1 cellular context compared by ENCODE assay signal in the genomic region with DNA sequence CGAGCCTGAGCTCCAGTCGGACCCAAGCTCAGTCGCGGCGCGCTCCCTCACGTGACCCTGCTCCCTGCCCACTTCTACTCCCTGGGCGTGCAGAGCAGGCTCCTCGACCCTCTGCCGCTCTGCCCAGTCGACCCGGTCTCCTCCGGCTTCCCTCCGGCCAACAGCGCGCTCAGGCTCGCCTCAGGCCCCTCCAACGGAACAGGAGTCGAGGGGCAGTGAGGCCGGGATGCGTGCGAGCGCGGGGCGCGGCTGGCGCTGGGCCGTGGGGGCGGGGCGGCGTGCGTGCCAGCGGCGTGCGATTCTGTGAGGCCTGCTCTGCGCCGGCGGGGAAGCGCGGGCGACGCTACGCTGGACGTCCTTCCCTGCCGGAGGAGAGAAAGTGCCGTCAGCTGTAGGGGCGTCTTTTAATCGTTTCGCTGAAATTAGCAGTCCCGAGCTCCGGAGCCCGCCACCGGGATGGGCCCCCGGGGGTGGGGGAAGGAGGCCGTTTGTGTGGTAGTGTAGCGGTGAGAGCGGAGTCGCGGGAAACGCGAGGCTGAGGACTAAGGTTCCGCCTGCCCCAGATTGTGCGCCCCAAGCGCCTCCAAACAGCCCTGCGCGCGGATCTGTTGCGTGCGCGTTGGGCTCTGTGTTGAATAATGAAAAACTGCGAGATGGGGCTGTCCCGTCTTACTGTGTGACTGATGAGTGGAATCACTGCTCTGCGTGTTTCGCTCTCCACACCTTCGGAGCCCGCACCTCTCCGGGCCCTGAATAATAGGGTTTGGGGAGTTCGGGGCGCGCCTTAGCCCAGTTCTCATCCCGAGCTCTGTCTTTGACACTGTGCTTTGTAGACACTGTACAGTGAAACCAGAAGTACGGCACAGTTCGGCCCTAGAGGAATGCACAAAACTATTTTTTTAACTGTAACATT.
TF ChIP-seq lines count a peak whose summit lies in the region.

A gene with protein sequence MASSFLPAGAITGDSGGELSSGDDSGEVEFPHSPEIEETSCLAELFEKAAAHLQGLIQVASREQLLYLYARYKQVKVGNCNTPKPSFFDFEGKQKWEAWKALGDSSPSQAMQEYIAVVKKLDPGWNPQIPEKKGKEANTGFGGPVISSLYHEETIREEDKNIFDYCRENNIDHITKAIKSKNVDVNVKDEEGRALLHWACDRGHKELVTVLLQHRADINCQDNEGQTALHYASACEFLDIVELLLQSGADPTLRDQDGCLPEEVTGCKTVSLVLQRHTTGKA (minus strand): TSS at position 217 of the 913 bp plus-strand sequence. CDS start 311 bp downstream, outside the sequence.

TF ChIP-seq in WTC11, 78 proteins besides CTCF, POLR2A, EP300 and RAD21 (continued from another document):
- TF ChIP-seq, protein P1, sequence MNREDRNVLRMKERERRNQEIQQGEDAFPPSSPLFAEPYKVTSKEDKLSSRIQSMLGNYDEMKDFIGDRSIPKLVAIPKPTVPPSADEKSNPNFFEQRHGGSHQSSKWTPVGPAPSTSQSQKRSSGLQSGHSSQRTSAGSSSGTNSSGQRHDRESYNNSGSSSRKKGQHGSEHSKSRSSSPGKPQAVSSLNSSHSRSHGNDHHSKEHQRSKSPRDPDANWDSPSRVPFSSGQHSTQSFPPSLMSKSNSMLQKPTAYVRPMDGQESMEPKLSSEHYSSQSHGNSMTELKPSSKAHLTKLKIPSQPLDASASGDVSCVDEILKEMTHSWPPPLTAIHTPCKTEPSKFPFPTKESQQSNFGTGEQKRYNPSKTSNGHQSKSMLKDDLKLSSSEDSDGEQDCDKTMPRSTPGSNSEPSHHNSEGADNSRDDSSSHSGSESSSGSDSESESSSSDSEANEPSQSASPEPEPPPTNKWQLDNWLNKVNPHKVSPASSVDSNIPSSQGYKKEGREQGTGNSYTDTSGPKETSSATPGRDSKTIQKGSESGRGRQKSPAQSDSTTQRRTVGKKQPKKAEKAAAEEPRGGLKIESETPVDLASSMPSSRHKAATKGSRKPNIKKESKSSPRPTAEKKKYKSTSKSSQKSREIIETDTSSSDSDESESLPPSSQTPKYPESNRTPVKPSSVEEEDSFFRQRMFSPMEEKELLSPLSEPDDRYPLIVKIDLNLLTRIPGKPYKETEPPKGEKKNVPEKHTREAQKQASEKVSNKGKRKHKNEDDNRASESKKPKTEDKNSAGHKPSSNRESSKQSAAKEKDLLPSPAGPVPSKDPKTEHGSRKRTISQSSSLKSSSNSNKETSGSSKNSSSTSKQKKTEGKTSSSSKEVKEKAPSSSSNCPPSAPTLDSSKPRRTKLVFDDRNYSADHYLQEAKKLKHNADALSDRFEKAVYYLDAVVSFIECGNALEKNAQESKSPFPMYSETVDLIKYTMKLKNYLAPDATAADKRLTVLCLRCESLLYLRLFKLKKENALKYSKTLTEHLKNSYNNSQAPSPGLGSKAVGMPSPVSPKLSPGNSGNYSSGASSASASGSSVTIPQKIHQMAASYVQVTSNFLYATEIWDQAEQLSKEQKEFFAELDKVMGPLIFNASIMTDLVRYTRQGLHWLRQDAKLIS (CRISPR knock-in tag; IDR thresholded peaks at IDR 0.05; ENCODE audit: borderline replicate concordance): no peak; the same call in 1 of the 2 replicates
- TF ChIP-seq ZNF396 (CRISPR knock-in tag; IDR thresholded peaks at IDR 0.05; ENCODE audit: borderline replicate concordance): no peak
- TF ChIP-seq, protein P2, sequence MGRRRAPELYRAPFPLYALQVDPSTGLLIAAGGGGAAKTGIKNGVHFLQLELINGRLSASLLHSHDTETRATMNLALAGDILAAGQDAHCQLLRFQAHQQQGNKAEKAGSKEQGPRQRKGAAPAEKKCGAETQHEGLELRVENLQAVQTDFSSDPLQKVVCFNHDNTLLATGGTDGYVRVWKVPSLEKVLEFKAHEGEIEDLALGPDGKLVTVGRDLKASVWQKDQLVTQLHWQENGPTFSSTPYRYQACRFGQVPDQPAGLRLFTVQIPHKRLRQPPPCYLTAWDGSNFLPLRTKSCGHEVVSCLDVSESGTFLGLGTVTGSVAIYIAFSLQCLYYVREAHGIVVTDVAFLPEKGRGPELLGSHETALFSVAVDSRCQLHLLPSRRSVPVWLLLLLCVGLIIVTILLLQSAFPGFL (CRISPR knock-in tag; IDR thresholded peaks at IDR 0.05; ENCODE audit: borderline replicate concordance): peak; percentile 73; the same call in 1 of the 2 replicates
- TF ChIP-seq JUN (CRISPR knock-in tag; IDR thresholded peaks at IDR 0.05): peak; percentile 94
